Comparison of ENCODE assay signal across 20 cellular contexts in the genomic region with DNA sequence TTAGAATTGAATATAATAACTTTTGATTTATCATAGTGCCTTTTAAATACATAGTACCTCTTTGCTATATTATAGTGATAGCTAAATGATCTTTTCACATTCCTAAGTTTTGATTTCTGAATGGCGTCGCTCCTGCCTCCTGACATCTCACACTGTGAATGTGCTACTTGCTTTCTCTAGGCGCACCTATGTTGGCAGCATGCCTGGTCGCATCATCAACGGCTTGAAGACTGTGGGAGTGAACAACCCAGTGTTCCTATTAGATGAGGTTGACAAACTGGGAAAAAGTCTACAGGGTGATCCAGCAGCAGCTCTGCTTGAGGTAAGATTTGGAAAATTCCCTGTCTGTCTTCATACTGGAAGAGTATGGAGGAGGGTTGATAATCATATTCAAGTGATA. TPM values are rescaled to one million over a fixed set of nuclear protein-coding genes. Genes with fewer than 3 reads are reported as not detected.
DNase-seq lines count a peak whose midpoint lies in the region; ATAC-seq and TF ChIP-seq lines count a peak whose summit lies in the region.
"Had no signal": no experiment of that assay in that cellular context is flagged by ENCODE, and none has a peak within 500 bp of the region (broad histone marks: within the 10 kb centered on the region; RNA-seq: fewer than 3 reads in every experiment).

No MANE protein-coding gene starts in this region.

- H3K36me3 Mint-ChIP-seq in type B pancreatic cell: peaks cover 17% of the 10 kb centered on the region

- H3K27ac ChIP-seq in breast epithelium: peak overlapping the region; percentile 48 to 54
- H3K27ac ChIP-seq: left lung had no signal

- no peaks in the 10 kb centered on the region for H3K9me3 Mint-ChIP-seq in type B pancreatic cell
- H3K9me3 Mint-ChIP-seq: activated CD4-positive, alpha-beta T cell treated with anti-CD3 and anti-CD28 coated beads, Interleukin-2, amount 10 ng/mL, durations not matched to agents 7 days and 5 days; activated naive CD4-positive, alpha-beta T cell treated with anti-CD3 and anti-CD28 coated beads, Interleukin-2, amount 50 U/mL, for 72 hours; CD4-positive, alpha-beta T cell; effector memory CD8-positive, alpha-beta T cell; stimulated activated naive B cell treated with anti-CD40 and anti-IgM and Interleukin-4, amounts not matched to agents 10 μg/mL and 1 μg/mL and 100 μg/mL, for 72 hours had no signal

- no peaks in the 10 kb centered on the region for H3K27me3 Mint-ChIP-seq in type B pancreatic cell
- H3K27me3 Mint-ChIP-seq: activated CD4-positive, alpha-beta T cell treated with anti-CD3 and anti-CD28 coated beads, Interleukin-2, amount 10 ng/mL, durations not matched to agents 7 days and 5 days; CD4-positive, alpha-beta T cell; effector memory CD8-positive, alpha-beta T cell; stimulated activated naive B cell treated with anti-CD40 and anti-IgM and Interleukin-4, amounts not matched to agents 10 μg/mL and 1 μg/mL and 100 μg/mL, for 72 hours had no signal

- peaks cover 0 to 3% of the 10 kb centered on the region in 2 donors for H3K4me1 ChIP-seq in breast epithelium

- no peaks in the 10 kb centered on the region for H3K9me3 ChIP-seq in breast epithelium
- H3K9me3 ChIP-seq: left lung had no signal

- no peaks in the 10 kb centered on the region for H3K36me3 ChIP-seq in breast epithelium

- H3K27ac Mint-ChIP-seq in type B pancreatic cell: peak overlapping the region; percentile 32
- H3K27ac Mint-ChIP-seq: activated CD4-positive, alpha-beta T cell treated with anti-CD3 and anti-CD28 coated beads, Interleukin-2, amount 10 ng/mL, durations not matched to agents 7 days and 5 days; CD4-positive, alpha-beta T cell had no signal

- no peak for TF ChIP-seq POLR2A in breast epithelium (IDR thresholded peaks at IDR 0.05)

- H3K4me1 Mint-ChIP-seq in type B pancreatic cell (ENCODE audit: unreplicated experiment): peaks cover 9% of the 10 kb centered on the region
- H3K4me1 Mint-ChIP-seq: stimulated activated naive B cell treated with anti-CD40 and anti-IgM and Interleukin-4, amounts not matched to agents 10 μg/mL and 1 μg/mL and 100 μg/mL, for 72 hours had no signal

- no peak overlapping the region for H3K4me3 Mint-ChIP-seq in type B pancreatic cell
- H3K4me3 Mint-ChIP-seq: activated CD4-positive, alpha-beta T cell treated with anti-CD3 and anti-CD28 coated beads, Interleukin-2, amount 10 ng/mL, durations not matched to agents 7 days and 5 days; CD4-positive, alpha-beta T cell; effector memory CD8-positive, alpha-beta T cell; stimulated activated naive B cell treated with anti-CD40 and anti-IgM and Interleukin-4, amounts not matched to agents 10 μg/mL and 1 μg/mL and 100 μg/mL, for 72 hours had no signal

- TF ChIP-seq CTCF in breast epithelium (IDR thresholded peaks at IDR 0.05): no peak
- TF ChIP-seq CTCF in type B pancreatic cell (conservative IDR thresholded peaks at IDR 0.05): no peak

- no peak overlapping the region for H3K4me3 ChIP-seq in breast epithelium
- H3K4me3 ChIP-seq: left lung had no signal

- DNase-seq in NCI-H2171 treated with DMSO at 0.1 percent for 48 hours (lab: John Stamatoyannopoulos, UW) (peak; percentile 2), NCI-H2171 (lab: John Stamatoyannopoulos, UW) (no peak), breast epithelium (ENCODE audit: low spot score in 2 of 2) (peak; percentile 56), left lobe of liver (ENCODE audit: low spot score) (no peak), type B pancreatic cell (ENCODE audit: extremely low spot score, unreplicated experiment) (no peak), GDM1 (lab: John Stamatoyannopoulos, UW) (no peak)
- no peak for DNase-seq in NK-92 treated with Interleukin-12 subunit alpha and Interleukin-12 subunit beta, amount 100 ng/mL, for 24 hours (lab: John Stamatoyannopoulos, UW)
- DNase-seq: activated CD4-positive, alpha-beta T cell treated with anti-CD3 and anti-CD28 coated beads, Interleukin-2, amount 10 ng/mL, durations not matched to agents 7 days and 5 days; activated T-cell treated with anti-CD3 and anti-CD28 coated beads, Interleukin-2, amount 50 U/mL, for 1 hour; CD4-positive, alpha-beta T cell; DND-41; effector memory CD8-positive, alpha-beta T cell; left lung; NCI-H1048; NCI-H524; stimulated activated naive B cell treated with anti-CD40 and anti-IgM and Interleukin-4, amounts not matched to agents 10 μg/mL and 1 μg/mL and 100 μg/mL, for 72 hours had no signal

- intact Hi-C loops in breast epithelium (cut with DNase I; ENCODE audit: low total_unique reads): no loop called here

- no peaks in the 10 kb centered on the region for H3K27me3 ChIP-seq in breast epithelium
- H3K27me3 ChIP-seq: left lung had no signal

- peak; percentile 21 for ATAC-seq in left lobe of liver
- no peak for ATAC-seq in HG03442 (IDR thresholded peaks at IDR 0.05; ENCODE audit: unreplicated experiment)
- ATAC-seq: activated naive CD4-positive, alpha-beta T cell treated with anti-CD3 and anti-CD28 coated beads, Interleukin-2, amount 50 U/mL, for 72 hours; effector memory CD8-positive, alpha-beta T cell; left lung; SK-N-SH treated with all-trans-retinoic acid at 6 μM for 48 hours; stimulated activated naive B cell treated with anti-CD40 and anti-IgM and Interleukin-4, amounts not matched to agents 10 μg/mL and 1 μg/mL and 100 μg/mL, for 72 hours had no signal

RNA-seq across cellular contexts. Expression of gene ABCC11, which starts 29.8 kb away (rescaled TPM):
- 10 to 100 TPM in 1 of 3 donors, 1 to 10 TPM in 1, under 1 TPM in 1; 0.32 to 31.8 (median 5.4) TPM for total RNA-seq in breast epithelium
- total RNA-seq in left lobe of liver: 5.8 TPM
- 0.07 and 0.19 TPM in 2 replicates for total RNA-seq in type B pancreatic cell (ENCODE audit: low replicate concordance)
- total RNA-seq: posterior vena cava had no signal

RNA-seq across cellular contexts. Expression of gene LONP2, which starts 33.1 kb away (rescaled TPM):
- total RNA-seq in breast epithelium: 100 to 1,000 TPM in 1 of 3 donors, 10 to 100 TPM in 2; 66.6 to 106 (median 98.9) TPM
- 162 TPM for total RNA-seq in left lobe of liver
- total RNA-seq in type B pancreatic cell (ENCODE audit: low replicate concordance): 61.5 and 65.5 TPM in 2 replicates

Comparison
In these comparisons a context has a peak if more than half of its experiments do, and no peak if none do; other contexts are left out.
1. DNase-seq: peak in NCI-H2171 treated with DMSO at 0.1 percent for 48 hours (single experiment) and breast epithelium (2 of 2); none in NCI-H2171 (single experiment), left lobe of liver (single experiment), type B pancreatic cell (single experiment), NK-92 treated with Interleukin-12 subunit alpha and Interleukin-12 subunit beta, amount 100 ng/mL, for 24 hours (single experiment) and GDM1 (single experiment).